ENCODE assay signal across 8 cellular contexts in the genomic region with DNA sequence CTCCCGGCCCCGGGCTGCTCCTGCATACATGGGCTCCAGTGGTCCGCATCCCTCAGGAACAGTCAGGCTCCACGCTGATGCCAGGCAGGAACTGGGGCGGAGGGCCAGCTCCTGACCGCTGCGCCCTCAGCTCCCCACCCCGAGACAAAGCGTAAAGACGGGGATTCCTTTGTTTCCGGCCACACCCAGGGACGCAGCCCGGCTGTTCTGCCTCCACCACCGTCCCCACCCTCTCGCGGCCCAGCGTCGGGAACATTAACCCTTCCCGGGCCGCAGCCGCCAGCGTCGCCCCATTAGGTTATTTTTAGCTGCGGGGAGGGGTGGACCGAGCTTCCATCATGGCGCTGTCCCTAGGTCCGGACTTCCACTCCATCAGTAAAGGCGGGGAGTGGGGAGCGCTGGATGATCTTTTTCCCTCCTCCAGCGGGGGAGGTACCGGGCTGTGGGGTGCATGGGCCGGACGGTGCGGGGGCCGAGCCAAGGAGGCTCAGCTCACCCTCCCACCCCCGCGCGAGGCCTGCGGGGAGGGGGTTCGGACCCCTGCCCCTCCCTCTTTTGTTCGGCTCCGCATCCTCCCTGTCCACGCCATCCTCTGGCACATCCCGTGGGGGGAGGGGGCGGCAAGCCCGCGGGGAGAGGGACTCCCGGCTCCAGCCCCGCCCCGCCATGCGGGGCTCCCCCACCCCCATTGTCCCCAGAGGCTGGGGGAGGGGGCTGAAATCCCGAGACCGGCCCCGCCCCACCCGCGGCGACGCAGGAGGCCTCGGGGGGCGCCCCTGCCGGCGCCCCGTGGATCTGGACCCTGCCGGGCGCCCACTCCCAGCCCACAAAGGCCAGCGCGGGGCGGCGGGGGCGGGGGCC. TPM values are rescaled to one million over a fixed set of nuclear protein-coding genes. Genes with fewer than 3 reads are reported as not detected.
A peak's percentile ranks its signal among the peaks of the same experiment; 100 is the strongest.
DNase-seq lines count a peak whose midpoint lies in the region; ATAC-seq and TF ChIP-seq lines count a peak whose summit lies in the region.

No MANE protein-coding gene starts in this region.

- intact Hi-C loops in HCT116 (cut with micrococcal nuclease): no loop called here

- TF ChIP-seq RAD21 in HCT116 (IDR thresholded peaks at IDR 0.05; ENCODE audit: low read depth): no peak

- H4K20me1 ChIP-seq in HCT116 (ENCODE audit: insufficient read depth): no peaks in the 10 kb centered on the region

- no TSS peak for BruUV-seq in HCT116 (replicated peaks; lab: Mats Ljungman, UMichigan)

- POLR2A ChIA-PET in HCT116 (lab: Charles Lee): no interaction called here

- no peaks in the 10 kb centered on the region for H3K79me2 ChIP-seq in HCT116 (ENCODE audit: insufficient read depth, low read length)

- H3K27ac ChIP-seq in HCT116 (ENCODE audit: low read depth, low read length) (no peak overlapping the region), VCaP (peak overlapping the region; percentile 64), iPS-20b (ENCODE audit: low read length) (no peak overlapping the region)

- no peaks in the 10 kb centered on the region for H3K9me2 ChIP-seq in HCT116 (ENCODE audit: insufficient read depth)

- DNase-seq in HCT116 (ENCODE audit: low read depth, low spot score) (no peak), HCEC 1CT (no peak), mesenteric fat pad (ENCODE audit: low spot score) (no peak), hepatic stellate cell (ENCODE audit: low spot score) (no peak)

- H3K4me3 ChIP-seq in HCT116 (replicated peaks in 1 of 2; ENCODE audit: low read depth in 1 of 2, low read length in 2 of 2) (no peak overlapping the region), iPS-20b (ENCODE audit: low read length) (peak overlapping the region; percentile 86), skeletal muscle satellite cell (ENCODE audit: low read length) (peak overlapping the region; percentile 58)

- TF ChIP-seq POLR2A in HCT116 (IDR thresholded peaks at IDR 0.05; ENCODE audit: borderline replicate concordance, extremely low read depth, insufficient read depth, insufficient read length): no peak

- H3K27me3 ChIP-seq in HCT116 (ENCODE audit: insufficient read depth, low read length): peaks cover 13% of the 10 kb centered on the region; the same call in 1 of the 2 replicates
- H3K27me3 ChIP-seq in iPS-20b (ENCODE audit: insufficient read depth, low read length): peaks cover 39% of the 10 kb centered on the region
- peaks cover 74% of the 10 kb centered on the region for H3K27me3 ChIP-seq in skeletal muscle satellite cell (ENCODE audit: control insufficient read depth, insufficient read depth, low read length)

- H3K4me1 ChIP-seq in HCT116 (ENCODE audit: control insufficient read depth in 1 of 2, insufficient read depth in 2 of 2, low read length in 2 of 2) (no peaks in the 10 kb centered on the region), iPS-20b (ENCODE audit: insufficient read depth, low read length) (peaks cover 17% of the 10 kb centered on the region), skeletal muscle satellite cell (ENCODE audit: control insufficient read depth, insufficient read depth, low read length) (no peaks in the 10 kb centered on the region)

- H3K9me3 ChIP-seq in HCT116 (ENCODE audit: control insufficient read depth in 1 of 2, insufficient read depth in 1 of 2, low read depth in 1 of 2, low read length in 2 of 2) (no peaks in the 10 kb centered on the region), iPS-20b (ENCODE audit: insufficient read depth, low read depth, low read length) (no peaks in the 10 kb centered on the region), skeletal muscle satellite cell (replicated peaks; ENCODE audit: low read length) (no peaks in the 10 kb centered on the region)

- CTCF ChIA-PET in HCT116 (lab: Charles Lee): no interaction called here

- H2AFZ ChIP-seq in HCT116 (ENCODE audit: low read depth, low read length, poor library complexity, severe bottlenecking): no peak overlapping the region

- peak overlapping the region; percentile 25; the same call in 1 of the 2 replicates for H3K4me2 ChIP-seq in HCT116 (ENCODE audit: low read length)
- peak overlapping the region; percentile 49 for H3K4me2 ChIP-seq in skeletal muscle satellite cell (ENCODE audit: low read length)

- no peak for TF ChIP-seq CTCF in HCT116 (IDR thresholded peaks at IDR 0.05 in 2 of 3, conservative IDR thresholded peaks at IDR 0.05 in 1 of 3; ENCODE audit: borderline replicate concordance in 1 of 3, insufficient read depth in 1 of 3, low read depth in 2 of 3, low read length in 2 of 3)
- TF ChIP-seq CTCF in VCaP (conservative IDR thresholded peaks at IDR 0.05): no peak; the same call in 1 of the 2 replicates

- ATAC-seq in HCT116 (peak; percentile 55), HG03469 (IDR thresholded peaks at IDR 0.05; ENCODE audit: unreplicated experiment) (no peak)

- no peak overlapping the region for H3K9ac ChIP-seq in HCT116 (ENCODE audit: low read length)
- H3K9ac ChIP-seq in iPS-20b (ENCODE audit: low read depth, low read length): peak overlapping the region; percentile 84; the same call in 1 of the 2 replicates
- no peak overlapping the region for H3K9ac ChIP-seq in skeletal muscle satellite cell (ENCODE audit: low read depth, low read length)

- RAD21 ChIA-PET in HCT116 (lab: Charles Lee; ENCODE audit: low non-redundant PET in 1 of 2, low total read pairs in 2 of 2, uncharacterized antibody in 2 of 2, unreplicated experiment in 2 of 2): no interaction called here

- H3K36me3 ChIP-seq in HCT116 (ENCODE audit: control insufficient read depth in 1 of 2, insufficient read depth in 2 of 2, low read length in 2 of 2) (no peaks in the 10 kb centered on the region), iPS-20b (ENCODE audit: insufficient read depth, low read depth, low read length) (no peaks in the 10 kb centered on the region), skeletal muscle satellite cell (ENCODE audit: insufficient read depth, low read length) (no peaks in the 10 kb centered on the region)

TF ChIP-seq in HCT116, 20 proteins besides CTCF, POLR2A, EP300 and RAD21 (continues in another document):
- TF ChIP-seq REST (IDR thresholded peaks at IDR 0.05; ENCODE audit: low read depth) (no peak), SP1 (IDR thresholded peaks at IDR 0.05; ENCODE audit: low read depth) (no peak), EZH2phosphoT487 (IDR thresholded peaks at IDR 0.05; ENCODE audit: borderline replicate concordance) (no peak), EGR1 (IDR thresholded peaks at IDR 0.05; ENCODE audit: low read depth) (no peak), ZFX (IDR thresholded peaks at IDR 0.05) (no peak), SIN3A (IDR thresholded peaks at IDR 0.05; ENCODE audit: low read depth) (no peak), ZNF274 (IDR thresholded peaks at IDR 0.05; ENCODE audit: low read depth, low read length) (no peak), EZH2 (IDR thresholded peaks at IDR 0.05) (no peak), CBX3 (IDR thresholded peaks at IDR 0.05; ENCODE audit: low read depth) (no peak), POLR2AphosphoS5 (IDR thresholded peaks at IDR 0.05; ENCODE audit: low read depth, low read length) (no peak), ZBTB33 (IDR thresholded peaks at IDR 0.05; ENCODE audit: extremely low read depth, insufficient replicate concordance, low read length) (no peak), SRF (IDR thresholded peaks at IDR 0.05; ENCODE audit: low read depth) (no peak), MAX (IDR thresholded peaks at IDR 0.05) (no peak), TCF7L2 (IDR thresholded peaks at IDR 0.05; ENCODE audit: borderline replicate concordance, extremely low read depth, insufficient read depth, insufficient read length) (no peak)

RNA-seq across cellular contexts. Expression of gene CRMP1, which starts 5.3 kb away (rescaled TPM):
- total RNA-seq in HCT116 (2021; ENCODE audit: unreplicated experiment) (not detected), mesenteric fat pad (0.16 TPM)
- not detected in 2 replicates for polyA plus RNA-seq in HCT116 (2012)
- total RNA-seq in skeletal muscle satellite cell (2012; rRNA removed): 0.25 and 5.7 TPM in 2 replicates

Comparison
In these comparisons a context has a peak if more than half of its experiments do, and no peak if none do; other contexts are left out.
1. H3K4me3 ChIP-seq: peak in iPS-20b (single experiment) and skeletal muscle satellite cell (single experiment); none in HCT116 (0 of 2).